12 cellular contexts compared by ENCODE assay signal in genomic region chr12:108833757-108834472, GRCh38. TPM values are rescaled to one million over a fixed set of nuclear protein-coding genes. Genes with fewer than 3 reads are reported as not detected.
DNase-seq lines count a peak whose midpoint lies in the region; ATAC-seq, FAIRE-seq and TF ChIP-seq lines count a peak whose summit lies in the region.
"Had no signal": no experiment of that assay in that cellular context is flagged by ENCODE, and none has a peak within 500 bp of the region (broad histone marks: within the 10 kb centered on the region; RNA-seq: fewer than 3 reads in every experiment).

No MANE protein-coding gene starts in this region.

- peak overlapping the region; percentile 55; the same call in 1 of the 2 replicates for H3K4me2 ChIP-seq in PC-3 (ENCODE audit: low read length)

- peaks cover 4% of the 10 kb centered on the region for H3F3A ChIP-seq in PC-3 (ENCODE audit: low read length, unreplicated experiment)

- no peak overlapping the region for H2AFZ ChIP-seq in PC-3 (ENCODE audit: low read length)

- DNase-seq in PC-3, result no peak
- peak; percentile 87 for DNase-seq in dermis blood vessel endothelial cell
- peak; percentile 72 for DNase-seq in medulla oblongata (ENCODE audit: extremely low spot score)
- DNase-seq in thoracic aorta (ENCODE audit: low spot score), result no peak
- no peak for DNase-seq in small intestine
- no peak for DNase-seq in HT-29 (ENCODE audit: low spot score)
- no peak for DNase-seq in COLO829 (ENCODE audit: low spot score)
- no peak for DNase-seq in activated CD8-positive, alpha-beta memory T cell treated with anti-CD3 and anti-CD28 coated beads, Interleukin-2, amount 10 ng/mL, durations not matched to agents 7 days and 5 days

- ATAC-seq in PC-3 (no peak), thoracic aorta (ENCODE audit: insufficient number of reproducible peaks, low FRiP score, low read depth) (no peak)
- no peak for ATAC-seq in activated CD8-positive, alpha-beta memory T cell treated with anti-CD3 and anti-CD28 coated beads, Interleukin-2, amount 10 ng/mL, durations not matched to agents 7 days and 5 days

- no peaks in the 10 kb centered on the region for H3K27me3 Mint-ChIP-seq in activated CD8-positive, alpha-beta memory T cell treated with anti-CD3 and anti-CD28 coated beads, Interleukin-2, amount 10 ng/mL, durations not matched to agents 7 days and 5 days
- H3K27me3 Mint-ChIP-seq: activated naive CD4-positive, alpha-beta T cell treated with anti-CD3 and anti-CD28 coated beads, Interleukin-2, amount 50 U/mL, for 24 hours; memory B cell had no signal

- peaks cover 90% of the 10 kb centered on the region for H3K4me1 Mint-ChIP-seq in activated CD8-positive, alpha-beta memory T cell treated with anti-CD3 and anti-CD28 coated beads, Interleukin-2, amount 10 ng/mL, durations not matched to agents 7 days and 5 days

- peaks cover 47% of the 10 kb centered on the region for H3K36me3 ChIP-seq in PC-3 (ENCODE audit: low read depth, low read length)
- peaks cover 5% of the 10 kb centered on the region for H3K36me3 ChIP-seq in thoracic aorta
- H3K36me3 ChIP-seq in small intestine (ENCODE audit: control insufficient read depth in 2 of 2, insufficient read depth in 2 of 2, low read length in 2 of 2), result peaks cover 2% of the 10 kb centered on the region in 2 donors

- H3K79me2 ChIP-seq in PC-3 (ENCODE audit: low read length), result peaks cover 57% of the 10 kb centered on the region

- H3K36me3 Mint-ChIP-seq in activated CD8-positive, alpha-beta memory T cell treated with anti-CD3 and anti-CD28 coated beads, Interleukin-2, amount 10 ng/mL, durations not matched to agents 7 days and 5 days, result peaks cover 79% of the 10 kb centered on the region

- intact Hi-C loops in PC-3 (cut with micrococcal nuclease), result no loop called here

- FAIRE-seq in small intestine (lab: Jason Lieb, UNC), result no peak

- no peaks in the 10 kb centered on the region for H3K9me2 ChIP-seq in PC-3 (replicated peaks; ENCODE audit: low read length)

- no peak overlapping the region for H3K4me3 Mint-ChIP-seq in activated CD8-positive, alpha-beta memory T cell treated with anti-CD3 and anti-CD28 coated beads, Interleukin-2, amount 10 ng/mL, durations not matched to agents 7 days and 5 days
- H3K4me3 Mint-ChIP-seq: activated naive CD4-positive, alpha-beta T cell treated with anti-CD3 and anti-CD28 coated beads, Interleukin-2, amount 50 U/mL, for 24 hours; memory B cell had no signal

- 66 to 90% (median 81%) methylated on average over 12 of the region's 12 CpGs for WGBS in small intestine, 3 donors

- TF ChIP-seq CTCF in PC-3 (conservative IDR thresholded peaks at IDR 0.05; ENCODE audit: low read depth, low read length) (no peak), thoracic aorta (IDR thresholded peaks at IDR 0.05) (no peak)

- H3K27me3 ChIP-seq in PC-3 (ENCODE audit: low read length) (no peaks in the 10 kb centered on the region), thoracic aorta (replicated peaks; ENCODE audit: insufficient read depth) (no peaks in the 10 kb centered on the region), small intestine (ENCODE audit: control insufficient read depth in 2 of 2, insufficient read depth in 2 of 2, low read length in 2 of 2) (no peaks in the 10 kb centered on the region)

- no peak overlapping the region for H3K27ac Mint-ChIP-seq in activated CD8-positive, alpha-beta memory T cell treated with anti-CD3 and anti-CD28 coated beads, Interleukin-2, amount 10 ng/mL, durations not matched to agents 7 days and 5 days
- H3K27ac Mint-ChIP-seq: activated naive CD4-positive, alpha-beta T cell treated with anti-CD3 and anti-CD28 coated beads, Interleukin-2, amount 50 U/mL, for 24 hours; memory B cell had no signal

- H3K4me3 ChIP-seq in PC-3 (ENCODE audit: low read length) (no peak overlapping the region), thoracic aorta (peak overlapping the region; percentile 10), small intestine (ENCODE audit: low read depth in 1 of 2, low read length in 2 of 2) (no peak overlapping the region)
- H3K4me3 ChIP-seq: HAP-1, SK-N-MC had no signal

- POLR2A ChIA-PET in PC-3 (lab: Charles Lee; ENCODE audit: unreplicated experiment), result no interaction called here

- H3K4me1 ChIP-seq in PC-3 (ENCODE audit: insufficient read depth, low read length) (peaks cover 35% of the 10 kb centered on the region), thoracic aorta (ENCODE audit: control insufficient read depth in 1 of 2, low read depth in 2 of 2) (peaks cover 52 to 74% of the 10 kb centered on the region in 2 donors), small intestine (ENCODE audit: control insufficient read depth in 2 of 2, insufficient read depth in 1 of 2, low read depth in 1 of 2, low read length in 1 of 2) (peaks cover 0 to 12% of the 10 kb centered on the region in 2 donors)
- H3K4me1 ChIP-seq: HAP-1 had no signal

- H4K20me1 ChIP-seq in PC-3 (ENCODE audit: low read length), result no peaks in the 10 kb centered on the region

- H3K27ac ChIP-seq in PC-3 (ENCODE audit: low read length) (peak overlapping the region; percentile 15; the same call in 1 of the 2 replicates), thoracic aorta (peak overlapping the region; percentile 91 to 95), small intestine (ENCODE audit: low read depth in 1 of 2, low read length in 1 of 2) (peak overlapping the region in 1 of 2 donors; percentile 80)
- H3K27ac ChIP-seq: SK-N-MC had no signal

- CTCF ChIA-PET in PC-3 (lab: Charles Lee), result no interaction called here
- CTCF ChIA-PET in activated CD8-positive, alpha-beta memory T cell treated with anti-CD3 and anti-CD28 coated beads, Interleukin-2, amount 10 ng/mL, durations not matched to agents 7 days and 5 days (lab: Charles Lee), result interaction anchor here (1.4 kb wide), 1 partner anchor 25 kb away, joined by 3 read pairs; no protein-coding TSS in a partner anchor

- TSS peak; percentile 7 for BruUV-seq in PC-3 (replicated peaks; lab: Mats Ljungman, UMichigan)

- no peak overlapping the region for H3K9ac ChIP-seq in PC-3 (ENCODE audit: low read length)

- no peaks in the 10 kb centered on the region for H3K9me3 Mint-ChIP-seq in activated CD8-positive, alpha-beta memory T cell treated with anti-CD3 and anti-CD28 coated beads, Interleukin-2, amount 10 ng/mL, durations not matched to agents 7 days and 5 days (ENCODE audit: low read depth)
- H3K9me3 Mint-ChIP-seq: activated naive CD4-positive, alpha-beta T cell treated with anti-CD3 and anti-CD28 coated beads, Interleukin-2, amount 50 U/mL, for 24 hours; memory B cell had no signal

- no peaks in the 10 kb centered on the region for H3K9me3 ChIP-seq in PC-3 (ENCODE audit: low read length)
- H3K9me3 ChIP-seq in thoracic aorta, result no peaks in the 10 kb centered on the region
- no peaks in the 10 kb centered on the region for H3K9me3 ChIP-seq in small intestine (ENCODE audit: control insufficient read depth, low read depth)
- H3K9me3 ChIP-seq: HAP-1 had no signal

RNA-seq across cellular contexts. Expression of gene SSH1, which starts 23.5 kb away (rescaled TPM):
- total RNA-seq in PC-3 (2014; rRNA removed) (17.2 and 24.2 TPM in 2 replicates), dermis blood vessel endothelial cell (19.7 and 37.7 TPM in 2 replicates), thoracic aorta (10 to 100 TPM; 25.3 to 57.6 TPM)
- 1 to 10 TPM; 1.6 to 7.0 (median 2.2) TPM for polyA plus RNA-seq in small intestine
- total RNA-seq in HT-29 (2014; rRNA removed; shearing (Covaris generic)), result 10.4 and 13.1 TPM in 2 replicates
- 10 to 100 TPM; 66.9 to 73.9 TPM for total RNA-seq in activated CD8-positive, alpha-beta memory T cell treated with anti-CD3 and anti-CD28 coated beads, Interleukin-2, amount 10 ng/mL, durations not matched to agents 7 days and 5 days

RNA-seq across cellular contexts. Expression of gene DAO, which starts 46.0 kb away (rescaled TPM):
- total RNA-seq in PC-3 (2014; rRNA removed) (not detected in 2 replicates), dermis blood vessel endothelial cell (under 0.01 TPM in 1 of 2 replicates, not detected in the other), thoracic aorta (not detected)
- not detected for polyA plus RNA-seq in small intestine
- total RNA-seq in HT-29 (2014; rRNA removed; shearing (Covaris generic)), result not detected in 2 replicates
- total RNA-seq in activated CD8-positive, alpha-beta memory T cell treated with anti-CD3 and anti-CD28 coated beads, Interleukin-2, amount 10 ng/mL, durations not matched to agents 7 days and 5 days, result not detected

Comparison
In these comparisons a context has a peak if more than half of its experiments do, and no peak if none do; other contexts are left out.
1. DNase-seq: peak in dermis blood vessel endothelial cell (single experiment) and medulla oblongata (single experiment); none in PC-3 (single experiment), thoracic aorta (single experiment), small intestine (single experiment), HT-29 (single experiment), COLO829 (single experiment) and activated CD8-positive, alpha-beta memory T cell treated with anti-CD3 and anti-CD28 coated beads, Interleukin-2, amount 10 ng/mL, durations not matched to agents 7 days and 5 days (single experiment).